ENCODE assay signal across 8 cellular contexts in the genomic region with DNA sequence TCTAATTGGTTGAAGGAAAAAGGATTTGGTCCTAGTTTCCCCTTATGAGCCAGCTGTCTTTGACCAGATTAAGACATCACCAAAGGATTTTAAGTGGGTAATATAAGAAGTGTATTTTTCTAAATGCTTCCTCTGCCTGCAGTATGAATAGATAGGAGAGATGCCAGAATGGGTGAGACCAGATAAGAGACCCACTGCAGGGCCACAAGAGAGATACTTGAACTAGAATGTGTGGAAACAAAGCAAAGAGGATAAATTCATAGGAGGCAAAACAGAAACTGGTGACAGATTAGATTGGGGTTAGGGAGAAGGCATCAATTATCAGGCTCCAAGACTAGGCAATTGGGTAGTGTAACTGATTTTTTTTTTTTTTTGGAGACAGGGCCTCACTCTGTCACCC. TPM values are rescaled to one million over a fixed set of nuclear protein-coding genes. Genes with fewer than 3 reads are reported as not detected.
DNase-seq lines count a peak whose midpoint lies in the region; ATAC-seq and TF ChIP-seq lines count a peak whose summit lies in the region.

No MANE protein-coding gene starts in this region.

- H3K4me1 ChIP-seq in PC-9 (replicated peaks; ENCODE audit: insufficient read depth) (peaks cover 16% of the 10 kb centered on the region), esophagus muscularis mucosa (peaks cover 21 to 40% (median 30%) of the 10 kb centered on the region in 4 donors), spleen (peaks cover 11 to 46% (median 29%) of the 10 kb centered on the region in 6 donors)

- H3K36me3 ChIP-seq in PC-9 (ENCODE audit: low read depth): 0 out of 2 replicates have a peak, but pooled peaks cover 10% of the 10 kb centered on the region
- H3K36me3 ChIP-seq in esophagus muscularis mucosa: peaks cover 0 to 22% (median 13%) of the 10 kb centered on the region in 4 donors
- H3K36me3 ChIP-seq in spleen: peaks cover 0 to 28% (median 17%) of the 10 kb centered on the region in 6 donors

- TF ChIP-seq POLR2A in esophagus muscularis mucosa (IDR thresholded peaks at IDR 0.05; ENCODE audit: low read depth): no peak
- no peak for TF ChIP-seq POLR2A in spleen (IDR thresholded peaks at IDR 0.05)

- H3K4me3 ChIP-seq in PC-9: peak overlapping the region; percentile 97
- peak overlapping the region in 2 of 4 donors; percentile 63 to 75 for H3K4me3 ChIP-seq in esophagus muscularis mucosa
- H3K4me3 ChIP-seq in spleen: peak overlapping the region in 2 of 8 donors; percentile 77 to 83

- no peaks in the 10 kb centered on the region for H4K20me1 ChIP-seq in PC-9 (ENCODE audit: insufficient read depth)

- intact Hi-C loops in activated CD4-positive, alpha-beta T cell treated with anti-CD3 and anti-CD28 coated beads for 36 hours (cut with DNase I, micrococcal nuclease): loop anchor here (1.0 to 10.0 kb wide), 5 partner anchors 12 to 979 kb away; partner anchors contain the start of genes KATNAL2 (in 1 of the 2) and PIAS2 (in 1 of the 2)
- intact Hi-C loops in PC-9 (cut with micrococcal nuclease; ENCODE audit: unreplicated experiment): no loop called here
- intact Hi-C loops in esophagus muscularis mucosa (cut with DNase I): no loop called here
- intact Hi-C loops in spleen (cut with DNase I; ENCODE audit: low total_unique reads): no loop called here

- H3K27me3 ChIP-seq in PC-9 (ENCODE audit: insufficient read depth, low read depth): no peaks in the 10 kb centered on the region
- H3K27me3 ChIP-seq in esophagus muscularis mucosa: no peaks in the 10 kb centered on the region
- no peaks in the 10 kb centered on the region for H3K27me3 ChIP-seq in spleen (replicated peaks in 1 of 7)

- ATAC-seq in activated CD4-positive, alpha-beta T cell treated with anti-CD3 and anti-CD28 coated beads for 36 hours: no peak
- ATAC-seq in HG03039 (IDR thresholded peaks at IDR 0.05; ENCODE audit: unreplicated experiment): no peak

- H3K9me3 ChIP-seq in PC-9 (ENCODE audit: insufficient read depth, low read depth) (no peaks in the 10 kb centered on the region), esophagus muscularis mucosa (no peaks in the 10 kb centered on the region), spleen (no peaks in the 10 kb centered on the region)

- DNase-seq in activated CD4-positive, alpha-beta T cell treated with anti-CD3 and anti-CD28 coated beads for 36 hours: no peak
- no peak for DNase-seq in activated CD4-positive, alpha-beta T cell treated with anti-CD3 and anti-CD28 coated beads for 48 hours
- DNase-seq in PC-9 (no peak), esophagus muscularis mucosa (ENCODE audit: extremely low spot score) (no peak), spleen (no peak), NCI-H345 treated with DMSO at 0.1 percent for 48 hours (lab: John Stamatoyannopoulos, UW; ENCODE audit: unreplicated experiment) (no peak)
- no peak for DNase-seq in effector CD8-positive, alpha-beta T cell (lab: John Stamatoyannopoulos, UW)

- no peak for TF ChIP-seq EP300 in esophagus muscularis mucosa (IDR thresholded peaks at IDR 0.05)

- CTCF ChIA-PET in activated CD4-positive, alpha-beta T cell treated with anti-CD3 and anti-CD28 coated beads for 36 hours (lab: Charles Lee): interaction anchor here (1.5 to 1.8 kb wide), 2 partner anchors 32 to 53 kb away, joined by 4 to 6 read pairs; no protein-coding TSS in a partner anchor
- CTCF ChIA-PET in PC-9 (lab: Charles Lee): no interaction called here

- no peaks in the 10 kb centered on the region for H3K9me3 Mint-ChIP-seq in activated CD4-positive, alpha-beta T cell treated with anti-CD3 and anti-CD28 coated beads for 36 hours (ENCODE audit: low read depth)

- POLR2A ChIA-PET in activated CD4-positive, alpha-beta T cell treated with anti-CD3 and anti-CD28 coated beads for 36 hours (lab: Charles Lee): interaction anchor here (0.5 to 0.7 kb wide), 2 partner anchors 11 to 856 kb away, joined by 4 to 6 read pairs; no protein-coding TSS in a partner anchor
- POLR2A ChIA-PET in PC-9 (lab: Charles Lee; ENCODE audit: unreplicated experiment): no interaction called here

- peak overlapping the region; percentile 100 for H2AFZ ChIP-seq in PC-9

- H3K36me3 Mint-ChIP-seq in activated CD4-positive, alpha-beta T cell treated with anti-CD3 and anti-CD28 coated beads for 36 hours (ENCODE audit: low read depth): peaks cover 18% of the 10 kb centered on the region

- peaks cover 7% of the 10 kb centered on the region for H3F3A ChIP-seq in PC-9 (ENCODE audit: insufficient read depth, low read depth)

- peak overlapping the region; percentile 98 for H3K4me2 ChIP-seq in PC-9

- no peaks in the 10 kb centered on the region for H3K9me2 ChIP-seq in PC-9 (ENCODE audit: insufficient read depth)

- H3K27ac ChIP-seq in PC-9 (no peak overlapping the region), esophagus muscularis mucosa (replicated peaks in 1 of 4) (peak overlapping the region in 3 of 4 donors; percentile 87 to 88 (median 87)), spleen (peak overlapping the region in 5 of 8 donors; percentile 85 to 92 (median 90))

- H3K4me3 Mint-ChIP-seq in activated CD4-positive, alpha-beta T cell treated with anti-CD3 and anti-CD28 coated beads for 36 hours: peak overlapping the region; percentile 98

- no TSS peak for BruUV-seq in PC-9 (replicated peaks; lab: Mats Ljungman, UMichigan)

- TF ChIP-seq CTCF in PC-9 (conservative IDR thresholded peaks at IDR 0.05) (no peak), esophagus muscularis mucosa (IDR thresholded peaks at IDR 0.05) (no peak), spleen (IDR thresholded peaks at IDR 0.05 in 8 of 11, conservative IDR thresholded peaks at IDR 0.05 in 3 of 11) (no peak)

- H3K79me2 ChIP-seq in PC-9 (ENCODE audit: low read depth): peaks cover 33% of the 10 kb centered on the region

- peaks cover 35% of the 10 kb centered on the region for H3K4me1 Mint-ChIP-seq in activated CD4-positive, alpha-beta T cell treated with anti-CD3 and anti-CD28 coated beads for 36 hours

- peak overlapping the region; percentile 98 for H3K27ac Mint-ChIP-seq in activated CD4-positive, alpha-beta T cell treated with anti-CD3 and anti-CD28 coated beads for 36 hours

- no peaks in the 10 kb centered on the region for H3K27me3 Mint-ChIP-seq in activated CD4-positive, alpha-beta T cell treated with anti-CD3 and anti-CD28 coated beads for 36 hours

RNA-seq across cellular contexts. Expression of gene HDHD2, which starts 1.2 kb away (rescaled TPM):
- total RNA-seq in activated CD4-positive, alpha-beta T cell treated with anti-CD3 and anti-CD28 coated beads for 36 hours: 10 to 100 TPM; 27.7 to 28.9 TPM
- total RNA-seq in PC-9 (2021) (22.8 and 24.4 TPM in 2 replicates), esophagus muscularis mucosa (10 to 100 TPM; 13.8 to 21.7 (median 19.0) TPM), spleen (10 to 100 TPM; 26.6 to 39.6 (median 34.5) TPM)
- 10 to 100 TPM; 19.7 to 24.1 (median 22.3) TPM for polyA plus RNA-seq in spleen

RNA-seq across cellular contexts. Expression of gene IER3IP1, which starts 24.7 kb away (rescaled TPM):
- 10 to 100 TPM in 1 of 2 experiments, 1 to 10 TPM in 1; 9.0 to 11.5 TPM for total RNA-seq in activated CD4-positive, alpha-beta T cell treated with anti-CD3 and anti-CD28 coated beads for 36 hours
- 8.8 and 9.1 TPM in 2 replicates for total RNA-seq in PC-9 (2021)
- total RNA-seq in esophagus muscularis mucosa: 1 to 10 TPM; 7.0 to 9.1 (median 7.5) TPM
- 10 to 100 TPM in 5 of 7 donors, 1 to 10 TPM in 2; 8.4 to 15.1 (median 11.5) TPM for total RNA-seq in spleen
- polyA plus RNA-seq in spleen: 10 to 100 TPM; 10.2 to 12.9 (median 12.3) TPM

Comparison
In these comparisons a context has a peak if more than half of its experiments do, and no peak if none do; other contexts are left out.
1. intact Hi-C loops: an anchor here in activated CD4-positive, alpha-beta T cell treated with anti-CD3 and anti-CD28 coated beads for 36 hours (1.0 to 10.0 kb wide); none called in PC-9, esophagus muscularis mucosa and spleen.